ENCODE assay signal across 2 cellular contexts in the genomic region with DNA sequence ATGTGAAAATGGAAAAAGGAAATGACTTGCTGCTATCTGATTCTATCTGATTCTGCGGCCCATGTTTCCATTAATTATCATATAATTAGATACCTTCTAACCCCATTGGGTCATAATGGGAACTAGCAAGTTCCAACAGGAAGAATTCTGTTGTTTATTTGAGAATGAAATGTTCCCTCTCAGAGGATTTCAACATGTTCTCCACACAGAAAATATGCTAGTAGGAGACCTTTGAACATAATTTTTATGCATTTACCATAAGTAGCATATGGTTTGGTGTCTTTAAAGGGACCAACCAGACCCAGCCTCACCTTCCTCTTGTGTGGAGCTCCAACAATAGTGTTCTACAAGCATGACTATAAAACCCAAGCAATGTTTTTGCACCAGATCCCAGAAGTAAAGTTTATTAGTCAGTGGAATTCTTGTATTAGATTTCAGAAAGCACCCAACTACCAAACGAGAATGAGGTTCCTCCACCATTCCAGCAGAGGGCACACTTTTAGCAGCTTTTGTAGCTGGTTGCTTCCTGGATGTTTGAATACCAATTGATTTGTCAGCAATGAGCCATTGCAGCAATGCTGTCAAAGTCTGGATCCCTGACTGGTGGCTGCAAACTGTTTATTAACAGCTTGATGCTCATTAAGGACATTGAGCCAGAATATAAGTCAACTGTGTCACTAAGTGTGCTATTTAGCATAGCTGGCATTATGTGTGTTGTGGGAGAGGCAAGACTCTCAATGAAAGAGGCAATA.
TF ChIP-seq lines count a peak whose summit lies in the region.

No MANE protein-coding gene starts in this region.

TF ChIP-seq in H1, 55 proteins besides CTCF, POLR2A, EP300 and RAD21:
- TF ChIP-seq HDAC2 (IDR thresholded peaks at IDR 0.05; ENCODE audit: borderline replicate concordance in 1 of 2, low read depth in 2 of 2, low read length in 2 of 2) (no peak), SP1 (IDR thresholded peaks at IDR 0.05; ENCODE audit: low read depth, low read length) (peak; percentile 17; the same call in 1 of the 2 replicates), SIN3A (conservative IDR thresholded peaks at IDR 0.05 in 1 of 2, IDR thresholded peaks at IDR 0.05 in 1 of 2; ENCODE audit: low read depth in 1 of 2, low read length in 2 of 2) (0 out of 4 replicates have a peak, but pooled peaks of 1 of the 2 experiments have one; percentile 40)
- TF ChIP-seq, protein P1, sequence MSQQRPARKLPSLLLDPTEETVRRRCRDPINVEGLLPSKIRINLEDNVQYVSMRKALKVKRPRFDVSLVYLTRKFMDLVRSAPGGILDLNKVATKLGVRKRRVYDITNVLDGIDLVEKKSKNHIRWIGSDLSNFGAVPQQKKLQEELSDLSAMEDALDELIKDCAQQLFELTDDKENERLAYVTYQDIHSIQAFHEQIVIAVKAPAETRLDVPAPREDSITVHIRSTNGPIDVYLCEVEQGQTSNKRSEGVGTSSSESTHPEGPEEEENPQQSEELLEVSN (IDR thresholded peaks at IDR 0.05): no peak

TF ChIP-seq in neural cell, 6 proteins besides CTCF, POLR2A, EP300 and RAD21:
- no peak for TF ChIP-seq POLR2AphosphoS5 (IDR thresholded peaks at IDR 0.05)
- no peak for TF ChIP-seq TAF1 (IDR thresholded peaks at IDR 0.05; ENCODE audit: low read depth)
- TF ChIP-seq, protein P2, sequence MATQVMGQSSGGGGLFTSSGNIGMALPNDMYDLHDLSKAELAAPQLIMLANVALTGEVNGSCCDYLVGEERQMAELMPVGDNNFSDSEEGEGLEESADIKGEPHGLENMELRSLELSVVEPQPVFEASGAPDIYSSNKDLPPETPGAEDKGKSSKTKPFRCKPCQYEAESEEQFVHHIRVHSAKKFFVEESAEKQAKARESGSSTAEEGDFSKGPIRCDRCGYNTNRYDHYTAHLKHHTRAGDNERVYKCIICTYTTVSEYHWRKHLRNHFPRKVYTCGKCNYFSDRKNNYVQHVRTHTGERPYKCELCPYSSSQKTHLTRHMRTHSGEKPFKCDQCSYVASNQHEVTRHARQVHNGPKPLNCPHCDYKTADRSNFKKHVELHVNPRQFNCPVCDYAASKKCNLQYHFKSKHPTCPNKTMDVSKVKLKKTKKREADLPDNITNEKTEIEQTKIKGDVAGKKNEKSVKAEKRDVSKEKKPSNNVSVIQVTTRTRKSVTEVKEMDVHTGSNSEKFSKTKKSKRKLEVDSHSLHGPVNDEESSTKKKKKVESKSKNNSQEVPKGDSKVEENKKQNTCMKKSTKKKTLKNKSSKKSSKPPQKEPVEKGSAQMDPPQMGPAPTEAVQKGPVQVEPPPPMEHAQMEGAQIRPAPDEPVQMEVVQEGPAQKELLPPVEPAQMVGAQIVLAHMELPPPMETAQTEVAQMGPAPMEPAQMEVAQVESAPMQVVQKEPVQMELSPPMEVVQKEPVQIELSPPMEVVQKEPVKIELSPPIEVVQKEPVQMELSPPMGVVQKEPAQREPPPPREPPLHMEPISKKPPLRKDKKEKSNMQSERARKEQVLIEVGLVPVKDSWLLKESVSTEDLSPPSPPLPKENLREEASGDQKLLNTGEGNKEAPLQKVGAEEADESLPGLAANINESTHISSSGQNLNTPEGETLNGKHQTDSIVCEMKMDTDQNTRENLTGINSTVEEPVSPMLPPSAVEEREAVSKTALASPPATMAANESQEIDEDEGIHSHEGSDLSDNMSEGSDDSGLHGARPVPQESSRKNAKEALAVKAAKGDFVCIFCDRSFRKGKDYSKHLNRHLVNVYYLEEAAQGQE (IDR thresholded peaks at IDR 0.05; ENCODE audit: borderline replicate concordance): no peak
- TF ChIP-seq MXI1 (conservative IDR thresholded peaks at IDR 0.05; ENCODE audit: poor library complexity, severe bottlenecking): no peak
- TF ChIP-seq SMC3 (conservative IDR thresholded peaks at IDR 0.05; ENCODE audit: poor library complexity): peak; percentile 26
- TF ChIP-seq EZH2 (IDR thresholded peaks at IDR 0.05; ENCODE audit: borderline replicate concordance, insufficient read depth, low read length, poor library complexity, severe bottlenecking): no peak
